8 cellular contexts compared by ENCODE assay signal in genomic region chr1:65148548-65149390, GRCh38. TPM values are rescaled to one million over a fixed set of nuclear protein-coding genes. Genes with fewer than 3 reads are reported as not detected.
A peak's percentile ranks its signal among the peaks of the same experiment; 100 is the strongest.
DNase-seq lines count a peak whose midpoint lies in the region; ATAC-seq lines count a peak whose summit lies in the region.

No MANE protein-coding gene starts in this region.

- H3K4me1 ChIP-seq in CD4-positive, CD25-positive, alpha-beta regulatory T cell (ENCODE audit: control insufficient read depth, insufficient read depth, low read length, poor library complexity, severe bottlenecking): peaks cover 24% of the 10 kb centered on the region
- peaks cover 3% of the 10 kb centered on the region for H3K4me1 ChIP-seq in rectal smooth muscle tissue (ENCODE audit: control insufficient read depth, insufficient read depth, low read length)

- H3K4me1 Mint-ChIP-seq in CD4-positive, CD25-positive, alpha-beta regulatory T cell: peaks cover 0 to 19% (median 9%) of the 10 kb centered on the region in 4 donors
- H3K4me1 Mint-ChIP-seq in activated naive CD8-positive, alpha-beta T cell treated with anti-CD3 and anti-CD28 coated beads, Interleukin-2, amount 10 ng/mL, durations not matched to agents 7 days and 5 days: peaks cover 36% of the 10 kb centered on the region

- H3K4me3 ChIP-seq in CD4-positive, CD25-positive, alpha-beta regulatory T cell (ENCODE audit: low read depth, low read length): peak overlapping the region; percentile 35
- H3K4me3 ChIP-seq in rectal smooth muscle tissue (ENCODE audit: low read length): peak overlapping the region; percentile 84

- no peaks in the 10 kb centered on the region for H3K36me3 Mint-ChIP-seq in CD4-positive, CD25-positive, alpha-beta regulatory T cell
- peaks cover 22% of the 10 kb centered on the region for H3K36me3 Mint-ChIP-seq in activated naive CD8-positive, alpha-beta T cell treated with anti-CD3 and anti-CD28 coated beads, Interleukin-2, amount 10 ng/mL, durations not matched to agents 7 days and 5 days

- intact Hi-C loops in left ventricle myocardium superior (cut with micrococcal nuclease): no loop called here

- peaks cover 0 to 2% (median 0%) of the 10 kb centered on the region in 7 donors for H3K9me3 Mint-ChIP-seq in CD4-positive, CD25-positive, alpha-beta regulatory T cell
- H3K9me3 Mint-ChIP-seq in activated naive CD8-positive, alpha-beta T cell treated with anti-CD3 and anti-CD28 coated beads, Interleukin-2, amount 10 ng/mL, durations not matched to agents 7 days and 5 days: no peaks in the 10 kb centered on the region

- POLR2A ChIA-PET in activated naive CD8-positive, alpha-beta T cell treated with anti-CD3 and anti-CD28 coated beads, Interleukin-2, amount 10 ng/mL, durations not matched to agents 7 days and 5 days (lab: Charles Lee): interaction anchor here (1.1 to 1.4 kb wide), 2 partner anchors 83 to 311 kb away, joined by 3 read pairs; no protein-coding TSS in a partner anchor

- peak in 1 of 3 donors; percentile 17 for DNase-seq in CD4-positive, CD25-positive, alpha-beta regulatory T cell
- DNase-seq in OCI-M1 (lab: John Stamatoyannopoulos, UW) (peak; percentile 75), left ventricle myocardium superior (peak; percentile 78), cortex of kidney (lab: John Stamatoyannopoulos, UW) (no peak)
- DNase-seq in activated naive CD8-positive, alpha-beta T cell treated with anti-CD3 and anti-CD28 coated beads, Interleukin-2, amount 10 ng/mL, durations not matched to agents 7 days and 5 days: peak; percentile 81

- no peak overlapping the region for H3K27ac Mint-ChIP-seq in CD4-positive, CD25-positive, alpha-beta regulatory T cell
- peak overlapping the region; percentile 57 for H3K27ac Mint-ChIP-seq in activated naive CD8-positive, alpha-beta T cell treated with anti-CD3 and anti-CD28 coated beads, Interleukin-2, amount 10 ng/mL, durations not matched to agents 7 days and 5 days

- H3K4me3 Mint-ChIP-seq in CD4-positive, CD25-positive, alpha-beta regulatory T cell: peak overlapping the region; percentile 36 to 87 (median 73)
- peak overlapping the region; percentile 90 for H3K4me3 Mint-ChIP-seq in activated naive CD8-positive, alpha-beta T cell treated with anti-CD3 and anti-CD28 coated beads, Interleukin-2, amount 10 ng/mL, durations not matched to agents 7 days and 5 days

- ATAC-seq in CD4-positive, CD25-positive, alpha-beta regulatory T cell (ENCODE audit: low read depth in 2 of 2): peak in 1 of 2 donors; percentile 19
- ATAC-seq in GM18909 (IDR thresholded peaks at IDR 0.05; ENCODE audit: poor library complexity, unreplicated experiment) (peak; percentile 59), HG03139 (IDR thresholded peaks at IDR 0.05; ENCODE audit: unreplicated experiment) (peak; percentile 43), left ventricle myocardium superior (peak; percentile 79)
- ATAC-seq in activated naive CD8-positive, alpha-beta T cell treated with anti-CD3 and anti-CD28 coated beads, Interleukin-2, amount 10 ng/mL, durations not matched to agents 7 days and 5 days (ENCODE audit: low read depth): peak; percentile 57

- peaks cover 25% of the 10 kb centered on the region for H3K27me3 ChIP-seq in CD4-positive, CD25-positive, alpha-beta regulatory T cell (ENCODE audit: control insufficient read depth, insufficient read depth, low read length)
- H3K27me3 ChIP-seq in rectal smooth muscle tissue (ENCODE audit: control insufficient read depth, insufficient read depth, low read length): no peaks in the 10 kb centered on the region

- no peaks in the 10 kb centered on the region for H3K9me3 ChIP-seq in CD4-positive, CD25-positive, alpha-beta regulatory T cell (ENCODE audit: control insufficient read depth in 2 of 2, low read length in 2 of 2)

- no peaks in the 10 kb centered on the region for H3K36me3 ChIP-seq in CD4-positive, CD25-positive, alpha-beta regulatory T cell (ENCODE audit: control insufficient read depth, insufficient read depth, low read length)
- no peaks in the 10 kb centered on the region for H3K36me3 ChIP-seq in rectal smooth muscle tissue (ENCODE audit: control insufficient read depth, insufficient read depth, low read length)

- H3K27ac ChIP-seq in CD4-positive, CD25-positive, alpha-beta regulatory T cell (ENCODE audit: insufficient read depth, low read length, poor library complexity, severe bottlenecking): no peak overlapping the region
- peak overlapping the region; percentile 91 for H3K27ac ChIP-seq in rectal smooth muscle tissue (ENCODE audit: low read depth, low read length)

- peak overlapping the region; percentile 13 for H3K9ac ChIP-seq in rectal smooth muscle tissue (ENCODE audit: low read length)

- peaks cover 55% of the 10 kb centered on the region for H3K27me3 Mint-ChIP-seq in CD4-positive, CD25-positive, alpha-beta regulatory T cell
- peaks cover 13% of the 10 kb centered on the region for H3K27me3 Mint-ChIP-seq in activated naive CD8-positive, alpha-beta T cell treated with anti-CD3 and anti-CD28 coated beads, Interleukin-2, amount 10 ng/mL, durations not matched to agents 7 days and 5 days

RNA-seq across cellular contexts. Expression of gene AK4, which starts 0.8 kb away (rescaled TPM):
- total RNA-seq in CD4-positive, CD25-positive, alpha-beta regulatory T cell: 0.35 TPM
- under 1 TPM in 3 of 4 donors, not detected in 1; 0.08 to 0.56 (median 0.17) TPM for polyA plus RNA-seq in CD4-positive, CD25-positive, alpha-beta regulatory T cell
- total RNA-seq in activated naive CD8-positive, alpha-beta T cell treated with anti-CD3 and anti-CD28 coated beads, Interleukin-2, amount 10 ng/mL, durations not matched to agents 7 days and 5 days: 10 to 100 TPM; 79.5 to 81.3 TPM
- total RNA-seq in left ventricle myocardium superior: 163 TPM

Comparison
In these comparisons a context has a peak if more than half of its experiments do, and no peak if none do; other contexts are left out.
1. RNA of gene AK4, which starts 0.8 kb away (total RNA-seq): 163 TPM in left ventricle myocardium superior (single experiment) and 79.5 to 81.3 TPM in activated naive CD8-positive, alpha-beta T cell treated with anti-CD3 and anti-CD28 coated beads, Interleukin-2, amount 10 ng/mL, durations not matched to agents 7 days and 5 days; 0.35 TPM in CD4-positive, CD25-positive, alpha-beta regulatory T cell (single experiment); every median in the first group is over 10 times any median in the second.